In genomic region chr11:18707811-18708340, GRCh38 we compare ENCODE assay signal across 1 cellular context.
TF ChIP-seq lines count a peak whose summit lies in the region.

No MANE protein-coding gene starts in this region.

TF ChIP-seq in IMR-90, 13 proteins besides CTCF, POLR2A, EP300 and RAD21:
- no peak for TF ChIP-seq NFE2L2 (IDR thresholded peaks at IDR 0.05; ENCODE audit: low read depth, low read length)
- no peak for TF ChIP-seq MAZ (IDR thresholded peaks at IDR 0.05; ENCODE audit: borderline replicate concordance, low read depth, low read length)
- no peak for TF ChIP-seq FOS (IDR thresholded peaks at IDR 0.05; ENCODE audit: low read depth, low read length)
- no peak for TF ChIP-seq MAFK (IDR thresholded peaks at IDR 0.05; ENCODE audit: low read depth, low read length)
- no peak for TF ChIP-seq RCOR1 (IDR thresholded peaks at IDR 0.05; ENCODE audit: insufficient replicate concordance, low read length)
- TF ChIP-seq BHLHE40 (IDR thresholded peaks at IDR 0.05; ENCODE audit: low read depth, low read length): no peak
